ENCODE assay signal across 12 cellular contexts in the genomic region with DNA sequence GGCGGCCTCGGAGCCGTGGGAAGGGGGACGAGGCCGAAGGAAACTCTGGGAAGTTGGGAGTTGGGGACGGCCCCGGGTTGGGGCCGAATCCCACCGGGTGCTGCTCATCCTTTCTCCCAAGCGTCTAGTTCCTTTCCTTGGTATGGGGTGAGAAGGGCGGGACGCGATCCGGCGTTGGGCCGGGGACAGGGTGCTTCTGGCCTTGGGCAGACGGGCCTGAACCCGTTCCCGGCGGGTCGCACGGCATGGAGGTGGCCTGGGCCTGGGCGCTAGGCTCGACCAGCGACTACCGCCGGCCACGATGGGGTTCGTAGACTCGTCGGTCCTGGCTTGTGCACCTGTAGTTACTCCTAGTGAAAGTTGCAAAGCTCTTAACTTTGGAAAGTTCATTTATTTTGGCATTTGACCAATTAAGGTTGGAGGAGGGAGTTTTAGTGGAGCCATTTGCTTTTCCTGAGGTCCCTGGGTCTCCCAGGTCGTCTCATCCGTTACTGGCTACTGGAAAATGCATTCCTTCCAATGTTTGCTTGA. TPM values are rescaled to one million over a fixed set of nuclear protein-coding genes. Genes with fewer than 3 reads are reported as not detected.
DNase-seq lines count a peak whose midpoint lies in the region; ATAC-seq, FAIRE-seq and TF ChIP-seq lines count a peak whose summit lies in the region.
"Had no signal": no experiment of that assay in that cellular context is flagged by ENCODE, and none has a peak within 500 bp of the region (broad histone marks: within the 10 kb centered on the region; RNA-seq: fewer than 3 reads in every experiment).

No MANE protein-coding gene starts in this region.

- in situ Hi-C loops in HepG2 (cut with HindIII; ENCODE audit: extremely low pct_ligation_motif_present, low pct_unique_long_range_greater_than_20kb) = no loop called here

- no peaks in the 10 kb centered on the region for H3K9me3 ChIP-seq in liver (ENCODE audit: control insufficient read depth in 4 of 4, low read length in 3 of 4)
- H3K9me3 ChIP-seq in HepG2 (ENCODE audit: low read length) = no peaks in the 10 kb centered on the region
- H3K9me3 ChIP-seq in naive thymus-derived CD4-positive, alpha-beta T cell (ENCODE audit: control insufficient read depth in 2 of 3, low read length in 3 of 3) = no peaks in the 10 kb centered on the region
- no peaks in the 10 kb centered on the region for H3K9me3 ChIP-seq in uterus

- TF ChIP-seq CTCF in liver (IDR thresholded peaks at IDR 0.05; ENCODE audit: low read depth, low read length, missing input control) (no peak), HepG2 (CRISPR knock-in tag; IDR thresholded peaks at IDR 0.05) (no peak), endothelial cell (IDR thresholded peaks at IDR 0.05; ENCODE audit: unreplicated experiment) (no peak), uterus (IDR thresholded peaks at IDR 0.05) (no peak)

- DNase-seq in HepG2 (ENCODE audit: low spot score) = no peak
- DNase-seq in endothelial cell (ENCODE audit: low spot score) = peak; percentile 15
- DNase-seq in naive thymus-derived CD4-positive, alpha-beta T cell = no peak
- DNase-seq in uterus = no peak
- no peak for DNase-seq in naive thymus-derived CD8-positive, alpha-beta T cell
- DNase-seq: central memory CD4-positive, alpha-beta T cell; KG1; stimulated activated CD4-positive, alpha-beta T cell treated with anti-CD3 and anti-CD28 coated beads, Interleukin-4, amount 100 ng/mL, for 1 hour had no signal

- no peak overlapping the region for H3K9ac ChIP-seq in liver (ENCODE audit: low read depth in 1 of 2, low read length in 2 of 2)
- H3K9ac ChIP-seq in HepG2 (ENCODE audit: insufficient read depth, low read depth, low read length) = no peak overlapping the region

- no peaks in the 10 kb centered on the region for H3K27me3 ChIP-seq in liver (ENCODE audit: control insufficient read depth in 4 of 4, insufficient read depth in 4 of 4, low read length in 3 of 4)
- H3K27me3 ChIP-seq in HepG2 (ENCODE audit: control insufficient read depth in 1 of 2, insufficient read depth in 2 of 2, low read length in 2 of 2) = peaks cover 7 to 54% of the 10 kb centered on the region in 2 experiments
- H3K27me3 ChIP-seq in naive thymus-derived CD4-positive, alpha-beta T cell (ENCODE audit: control insufficient read depth in 2 of 2, insufficient read depth in 2 of 2, low read length in 2 of 2) = peaks cover 0 to 16% of the 10 kb centered on the region in 2 donors
- H3K27me3 ChIP-seq in uterus = no peaks in the 10 kb centered on the region

- no TSS peak for BruUV-seq in HepG2 (replicated peaks; lab: Mats Ljungman, UMichigan)

- H3K27ac ChIP-seq in liver (ENCODE audit: low read depth in 1 of 2, low read length in 2 of 2) (no peak overlapping the region), HepG2 (ENCODE audit: extremely low read length, insufficient read depth, low read length) (no peak overlapping the region), uterus (no peak overlapping the region)
- H3K27ac ChIP-seq in naive thymus-derived CD4-positive, alpha-beta T cell (ENCODE audit: low read depth, low read length) = no peak overlapping the region

- CTCF ChIA-PET in HepG2 (lab: Yijun Ruan, JAX; ENCODE audit: low intra/inter-chr PET ratio, low total read pairs) = no interaction called here
- CTCF ChIA-PET in naive thymus-derived CD4-positive, alpha-beta T cell (lab: Charles Lee) = no interaction called here

- no peaks in the 10 kb centered on the region for H3K36me3 Mint-ChIP-seq in endothelial cell (ENCODE audit: low read depth, unreplicated experiment)
- H3K36me3 Mint-ChIP-seq in naive thymus-derived CD4-positive, alpha-beta T cell = peaks cover 0 to 4% (median 0%) of the 10 kb centered on the region in 5 donors
- no peaks in the 10 kb centered on the region for H3K36me3 Mint-ChIP-seq in naive thymus-derived CD8-positive, alpha-beta T cell

- WGBS in liver = 7% methylated on average over 33 of the region's 33 CpGs
- WGBS in HepG2 (ENCODE audit: low lambda C conversion rate) = 39% methylated on average over 29 of the region's 33 CpGs

- no peaks in the 10 kb centered on the region for H3K36me3 ChIP-seq in liver (ENCODE audit: control insufficient read depth in 4 of 4, insufficient read depth in 3 of 4, low read depth in 1 of 4, low read length in 3 of 4)
- no peaks in the 10 kb centered on the region for H3K36me3 ChIP-seq in HepG2 (replicated peaks in 1 of 2; ENCODE audit: control insufficient read depth in 1 of 2, insufficient read depth in 2 of 2, low read length in 2 of 2)
- H3K36me3 ChIP-seq in naive thymus-derived CD4-positive, alpha-beta T cell (ENCODE audit: control insufficient read depth in 2 of 3, insufficient read depth in 3 of 3, low read length in 3 of 3) = no peaks in the 10 kb centered on the region
- H3K36me3 ChIP-seq in uterus = no peaks in the 10 kb centered on the region

- no peak for FAIRE-seq in HepG2 (lab: Jason Lieb, UNC)

- H3K4me3 ChIP-seq in liver (ENCODE audit: low read depth in 1 of 3, low read length in 3 of 3) (peak overlapping the region; percentile 20 to 83 (median 74)), HepG2 (replicated peaks in 1 of 3; ENCODE audit: insufficient read depth in 1 of 3, low read depth in 2 of 3, low read length in 3 of 3) (no peak overlapping the region; a peak in 1 of 6 replicates), uterus (peak overlapping the region; percentile 16 to 33)
- H3K4me3 ChIP-seq in naive thymus-derived CD4-positive, alpha-beta T cell (ENCODE audit: low read length) = no peak overlapping the region

- no peaks in the 10 kb centered on the region for H3K9me3 Mint-ChIP-seq in endothelial cell (ENCODE audit: unreplicated experiment)
- peaks cover 0 to 6% (median 0%) of the 10 kb centered on the region in 11 donors for H3K9me3 Mint-ChIP-seq in naive thymus-derived CD4-positive, alpha-beta T cell
- peaks cover 0 to 7% (median 0%) of the 10 kb centered on the region in 9 donors for H3K9me3 Mint-ChIP-seq in naive thymus-derived CD8-positive, alpha-beta T cell

- H3K4me1 ChIP-seq in liver (ENCODE audit: control insufficient read depth in 4 of 4, insufficient read depth in 4 of 4, low read length in 3 of 4) = peaks cover 4 to 30% (median 22%) of the 10 kb centered on the region in 4 donors
- H3K4me1 ChIP-seq in HepG2 (ENCODE audit: insufficient read depth, low read length) = no peaks in the 10 kb centered on the region
- H3K4me1 ChIP-seq in naive thymus-derived CD4-positive, alpha-beta T cell (ENCODE audit: control insufficient read depth in 2 of 2, insufficient read depth in 2 of 2, low read length in 2 of 2) = no peaks in the 10 kb centered on the region
- H3K4me1 ChIP-seq in uterus = peaks cover 0 to 3% of the 10 kb centered on the region in 2 donors

- TF ChIP-seq POLR2A in HepG2 (IDR thresholded peaks at IDR 0.05; ENCODE audit: insufficient read depth in 1 of 2, low read depth in 2 of 2, low read length in 2 of 2) = no peak
- no peak for TF ChIP-seq POLR2A in uterus (IDR thresholded peaks at IDR 0.05)

- POLR2A ChIA-PET in HepG2 (lab: Yijun Ruan, JAX) = no interaction called here
- POLR2A ChIA-PET in naive thymus-derived CD4-positive, alpha-beta T cell (lab: Charles Lee) = no interaction called here
- POLR2A ChIA-PET in naive thymus-derived CD8-positive, alpha-beta T cell (lab: Charles Lee) = no interaction called here

- no peak overlapping the region for H2AFZ ChIP-seq in HepG2 (ENCODE audit: low read length)

- ATAC-seq in HepG2 (no peak), GM21528 (IDR thresholded peaks at IDR 0.05; ENCODE audit: low FRiP score, unreplicated experiment) (no peak), GM21723 (IDR thresholded peaks at IDR 0.05; ENCODE audit: unreplicated experiment) (no peak)
- ATAC-seq in naive thymus-derived CD4-positive, alpha-beta T cell = no peak
- ATAC-seq in naive thymus-derived CD8-positive, alpha-beta T cell = no peak

- no peaks in the 10 kb centered on the region for H4K20me1 ChIP-seq in HepG2 (ENCODE audit: insufficient read depth, low read length)

- TF ChIP-seq EP300 in HepG2 (IDR thresholded peaks at IDR 0.05; ENCODE audit: low read depth in 2 of 2, low read length in 2 of 2) (no peak), HepG2 (CRISPR knock-in tag; IDR thresholded peaks at IDR 0.05; ENCODE audit: borderline replicate concordance) (no peak)

- H3K27ac Mint-ChIP-seq in endothelial cell (ENCODE audit: unreplicated experiment) = no peak overlapping the region
- no peak overlapping the region for H3K27ac Mint-ChIP-seq in naive thymus-derived CD4-positive, alpha-beta T cell
- no peak overlapping the region for H3K27ac Mint-ChIP-seq in naive thymus-derived CD8-positive, alpha-beta T cell
- H3K27ac Mint-ChIP-seq: CD8-positive, alpha-beta memory T cell had no signal

- no peaks in the 10 kb centered on the region for H3K4me1 Mint-ChIP-seq in endothelial cell (ENCODE audit: unreplicated experiment)
- H3K4me1 Mint-ChIP-seq in naive thymus-derived CD4-positive, alpha-beta T cell = peaks cover 0 to 10% (median 4%) of the 10 kb centered on the region in 7 donors
- H3K4me1 Mint-ChIP-seq in naive thymus-derived CD8-positive, alpha-beta T cell = peaks cover 1 to 4% (median 2%) of the 10 kb centered on the region in 4 donors

- H3K27me3 Mint-ChIP-seq in endothelial cell (ENCODE audit: unreplicated experiment) = peaks cover 2% of the 10 kb centered on the region
- peaks cover 48 to 57% (median 56%) of the 10 kb centered on the region in 5 donors for H3K27me3 Mint-ChIP-seq in naive thymus-derived CD4-positive, alpha-beta T cell
- peaks cover 27 to 69% (median 45%) of the 10 kb centered on the region in 5 donors for H3K27me3 Mint-ChIP-seq in naive thymus-derived CD8-positive, alpha-beta T cell

- H3K4me2 ChIP-seq in HepG2 (ENCODE audit: low read depth, low read length) = no peak overlapping the region

- TF ChIP-seq RAD21 in liver (IDR thresholded peaks at IDR 0.05) = no peak
- TF ChIP-seq RAD21 in HepG2 (CRISPR knock-in tag; IDR thresholded peaks at IDR 0.05) = no peak

- no peaks in the 10 kb centered on the region for H3K79me2 ChIP-seq in HepG2 (ENCODE audit: insufficient read depth, low read length)

- peak overlapping the region; percentile 89 for H3K4me3 Mint-ChIP-seq in endothelial cell (ENCODE audit: unreplicated experiment)
- H3K4me3 Mint-ChIP-seq in naive thymus-derived CD4-positive, alpha-beta T cell = peak overlapping the region in 8 of 10 donors; percentile 30 to 63 (median 50)
- H3K4me3 Mint-ChIP-seq in naive thymus-derived CD8-positive, alpha-beta T cell = peak overlapping the region in 5 of 10 donors; percentile 16 to 72 (median 47)
- H3K4me3 Mint-ChIP-seq: CD8-positive, alpha-beta memory T cell had no signal

- intact Hi-C loops in HepG2 (cut with micrococcal nuclease; ENCODE audit: unreplicated experiment) (no loop called here), uterus (cut with DNase I; ENCODE audit: low total_unique reads) (no loop called here)
- intact Hi-C loops in naive thymus-derived CD4-positive, alpha-beta T cell (cut with micrococcal nuclease) = no loop called here

RNA-seq across cellular contexts. Expression of gene SYT9, which starts 1.0 kb away (rescaled TPM):
- 1 to 10 TPM in 1 of 2 donors, under 1 TPM in 1; 0.05 to 5.4 TPM for total RNA-seq in liver
- polyA plus RNA-seq in liver = 1 to 10 TPM in 1 of 2 donors, under 1 TPM in 1; 0.89 to 4.3 TPM
- total RNA-seq in HepG2 (2016; rRNA removed; fragmentation: Illumina TruSeq; extraction: Trizol) = not detected in 2 replicates
- total RNA-seq in HepG2 (2016; cell fraction: cytosol; rRNA removed; fragmentation: Illumina TruSeq; extraction: Trizol; ENCODE audit: low read depth) = not detected in 2 replicates
- not detected in 2 replicates for total RNA-seq in HepG2 (2016; cell fraction: insoluble cytoplasmic fraction; rRNA removed; fragmentation: Illumina TruSeq; extraction: Trizol)
- total RNA-seq in HepG2 (2016; cell fraction: membrane; rRNA removed; fragmentation: Illumina TruSeq; extraction: Trizol) = not detected in 2 replicates
- not detected in 2 replicates for total RNA-seq in HepG2 (2016; cell fraction: nucleus; rRNA removed; fragmentation: Illumina TruSeq; extraction: Trizol)
- not detected in 2 replicates for polyA plus RNA-seq in HepG2 (2011; rRNA removed)
- polyA plus RNA-seq in HepG2 (2011; cell fraction: cytosol; rRNA removed) = not detected in 2 replicates
- polyA plus RNA-seq in HepG2 (2011; cell fraction: nucleus; rRNA removed) = not detected in 2 replicates
- polyA plus RNA-seq in HepG2 (2012) = not detected in 2 replicates
- polyA plus RNA-seq in HepG2 (2016; cell fraction: cytosol; fragmentation: Illumina TruSeq; extraction: Trizol; ENCODE audit: low read depth) = not detected in 2 replicates
- polyA plus RNA-seq in HepG2 (2016; cell fraction: insoluble cytoplasmic fraction; fragmentation: Illumina TruSeq; extraction: Trizol; ENCODE audit: low read depth) = not detected in 2 replicates
- not detected in 2 replicates for polyA plus RNA-seq in HepG2 (2016; cell fraction: membrane; fragmentation: Illumina TruSeq; extraction: Trizol; ENCODE audit: low read depth)
- polyA plus RNA-seq in HepG2 (2016; cell fraction: nucleus; fragmentation: Illumina TruSeq; extraction: Trizol; ENCODE audit: insufficient read depth, low read depth) = not detected in 2 replicates
- not detected in 2 replicates for polyA minus RNA-seq in HepG2 (2011; rRNA and poly(A)+ RNA removed; ENCODE audit: low replicate concordance)
- not detected in 2 replicates for polyA minus RNA-seq in HepG2 (2011; cell fraction: cytosol; rRNA and poly(A)+ RNA removed)
- polyA minus RNA-seq in HepG2 (2011; cell fraction: nucleus; rRNA and poly(A)+ RNA removed) = not detected in 2 replicates
- total RNA-seq in endothelial cell (ENCODE audit: unreplicated experiment) = 0.21 TPM
- under 1 TPM in 1 of 5 experiments, not detected in 4; 0.10 TPM for total RNA-seq in naive thymus-derived CD4-positive, alpha-beta T cell
- under 1 TPM in 1 of 2 donors, not detected in 1; 0.06 TPM for polyA plus RNA-seq in naive thymus-derived CD4-positive, alpha-beta T cell
- 1 to 10 TPM in 2 of 4 donors, under 1 TPM in 1, not detected in 1; 0.29 to 5.8 (median 3.0) TPM for total RNA-seq in uterus
- total RNA-seq in naive thymus-derived CD8-positive, alpha-beta T cell = not detected
- not detected for polyA plus RNA-seq in naive thymus-derived CD8-positive, alpha-beta T cell
- total RNA-seq: CD8-positive, alpha-beta memory T cell had no signal
- polyA plus RNA-seq: CD8-positive, alpha-beta memory T cell had no signal

Comparison
In these comparisons a context has a peak if more than half of its experiments do, and no peak if none do; other contexts are left out.
1. H3K4me3 ChIP-seq: peak in liver (3 of 3) and uterus (2 of 2); none in HepG2 (0 of 3) and naive thymus-derived CD4-positive, alpha-beta T cell (single experiment).